13 cellular contexts compared by ENCODE assay signal in genomic region chr10:103663802-103664201, GRCh38.
DNase-seq lines count a peak whose midpoint lies in the region; ATAC-seq, FAIRE-seq and TF ChIP-seq lines count a peak whose summit lies in the region.
"Had no signal": no experiment of that assay in that cellular context is flagged by ENCODE, and none has a peak within 500 bp of the region (broad histone marks: within the 10 kb centered on the region; RNA-seq: fewer than 3 reads in every experiment).

No MANE protein-coding gene starts in this region.

- H2AFZ ChIP-seq in IMR-90 (replicated peaks; ENCODE audit: low read length, poor library complexity) = no peak overlapping the region

- H4K5ac ChIP-seq in IMR-90 (ENCODE audit: low read depth, low read length) = no peak overlapping the region

- ATAC-seq in IMR-90 (ENCODE audit: low read depth) (no peak), HG02588 (IDR thresholded peaks at IDR 0.05; ENCODE audit: unreplicated experiment) (no peak), GM19395 (IDR thresholded peaks at IDR 0.05; ENCODE audit: unreplicated experiment) (no peak)

- peaks cover 29% of the 10 kb centered on the region for H3K4me1 ChIP-seq in IMR-90 (ENCODE audit: control insufficient read depth, insufficient read depth, low read length)
- peaks cover 0 to 2% of the 10 kb centered on the region in 2 donors for H3K4me1 ChIP-seq in small intestine (ENCODE audit: control insufficient read depth in 2 of 2, insufficient read depth in 1 of 2, low read depth in 1 of 2, low read length in 1 of 2)
- peaks cover 10% of the 10 kb centered on the region; the same call in 1 of the 2 replicates for H3K4me1 ChIP-seq in BE2C

- H3K79me1 ChIP-seq in IMR-90 (ENCODE audit: low read depth in 1 of 2, low read length in 2 of 2) = peaks cover 10 to 81% of the 10 kb centered on the region in 2 experiments

- H4K91ac ChIP-seq in IMR-90 (ENCODE audit: insufficient read depth, low read depth, low read length) = no peak overlapping the region

- intact Hi-C loops in IMR-90 (cut with micrococcal nuclease) = no loop called here

- H2BK15ac ChIP-seq in IMR-90 (ENCODE audit: low read depth, low read length) = no peak overlapping the region

- no peak for FAIRE-seq in small intestine (lab: Jason Lieb, UNC)

- H3K27ac ChIP-seq in IMR-90 (ENCODE audit: insufficient read depth, low read length) (no peak overlapping the region), angular gyrus (ENCODE audit: low read depth, low read length) (peak overlapping the region; percentile 79), layer of hippocampus (ENCODE audit: low read depth, low read length) (peak overlapping the region; percentile 90), small intestine (ENCODE audit: low read depth in 1 of 2, low read length in 1 of 2) (no peak overlapping the region)

- CTCF ChIA-PET in IMR-90 (lab: Yijun Ruan, JAX) = no interaction called here

- H3K27me3 ChIP-seq in IMR-90 (ENCODE audit: control insufficient read depth, insufficient read depth, low read length) (no peaks in the 10 kb centered on the region), layer of hippocampus (ENCODE audit: control insufficient read depth, insufficient read depth, low read length) (no peaks in the 10 kb centered on the region), small intestine (ENCODE audit: control insufficient read depth in 2 of 2, insufficient read depth in 2 of 2, low read length in 2 of 2) (no peaks in the 10 kb centered on the region), BE2C (no peaks in the 10 kb centered on the region)

- H2BK120ac ChIP-seq in IMR-90 (ENCODE audit: low read depth, low read length) = no peak overlapping the region

- no peak overlapping the region for H2BK20ac ChIP-seq in IMR-90 (ENCODE audit: low read depth, low read length)

- TF ChIP-seq RAD21 in IMR-90 (IDR thresholded peaks at IDR 0.05; ENCODE audit: low read length) = no peak

- TF ChIP-seq POLR2A in IMR-90 (IDR thresholded peaks at IDR 0.05; ENCODE audit: low read depth, low read length) = 0 out of 2 replicates have a peak, but pooled peaks have one; percentile 11

- no peak overlapping the region for H3K14ac ChIP-seq in IMR-90 (replicated peaks; ENCODE audit: low read depth, low read length)

- dilution Hi-C loops in IMR-90 (cut with HindIII; ENCODE audit: low sequenced_read_pairs, unreplicated experiment) = no loop called here

- H3K23ac ChIP-seq in IMR-90 (ENCODE audit: low read depth, low read length) = no peak overlapping the region; the same call in 1 of the 2 replicates

- H4K20me1 ChIP-seq in IMR-90 (ENCODE audit: insufficient read depth, low read length) = peaks cover 21% of the 10 kb centered on the region

- no peak overlapping the region for H2BK5ac ChIP-seq in IMR-90 (ENCODE audit: low read depth, low read length, poor library complexity, severe bottlenecking)

- H3K4me2 ChIP-seq in IMR-90 (ENCODE audit: low read depth, low read length) = no peak overlapping the region

- no peak overlapping the region for H2AK9ac ChIP-seq in IMR-90 (replicated peaks; ENCODE audit: low read depth, low read length, poor library complexity)

- H3K4ac ChIP-seq in IMR-90 (ENCODE audit: low read depth, low read length) = no peak overlapping the region

- in situ Hi-C loops in IMR-90 (cut with MboI; ENCODE audit: low sequenced_read_pairs) = no loop called here

- no peak overlapping the region for H3K56ac ChIP-seq in IMR-90 (ENCODE audit: extremely low read depth, insufficient read depth, low read length)

- TF ChIP-seq CTCF in IMR-90 (conservative IDR thresholded peaks at IDR 0.05; ENCODE audit: low read depth, low read length) (no peak), BE2C (IDR thresholded peaks at IDR 0.05; ENCODE audit: low read depth, low read length) (no peak)

- H3K18ac ChIP-seq in IMR-90 (ENCODE audit: low read depth, low read length) = no peak overlapping the region

- no TSS peak for BruUV-seq in IMR-90 (replicated peaks; lab: Mats Ljungman, UMichigan)

- H3K9ac ChIP-seq in IMR-90 (ENCODE audit: low read depth, low read length) = no peak overlapping the region

- POLR2A ChIA-PET in IMR-90 (lab: Charles Lee; ENCODE audit: unreplicated experiment) = no interaction called here

- peaks cover 25% of the 10 kb centered on the region for H3K9me1 ChIP-seq in IMR-90 (ENCODE audit: insufficient read depth, low read length)

- no peak overlapping the region for H2AK5ac ChIP-seq in IMR-90 (ENCODE audit: low read depth, low read length)

- 64% methylated on average over 9 of the region's 13 CpGs; no CpG with 5 or more reads in 1 of the 2 experiments for WGBS in IMR-90 (ENCODE audit: extremely low coverage in 2 of 2, insufficient read length in 1 of 2), 2 experiments
- WGBS in small intestine, 3 donors = 20 to 51% (median 35%) methylated on average over 13 of the region's 13 CpGs

- H3K9me3 ChIP-seq in IMR-90 (ENCODE audit: control insufficient read depth, insufficient read depth, low read length) (no peaks in the 10 kb centered on the region), small intestine (ENCODE audit: control insufficient read depth, low read depth) (no peaks in the 10 kb centered on the region), BE2C (no peaks in the 10 kb centered on the region)

- peaks cover 12% of the 10 kb centered on the region; the same call in 1 of the 2 replicates for H3K36me3 ChIP-seq in IMR-90 (ENCODE audit: control insufficient read depth, insufficient read depth, low read length)
- H3K36me3 ChIP-seq in small intestine (ENCODE audit: control insufficient read depth in 2 of 2, insufficient read depth in 2 of 2, low read length in 2 of 2) = no peaks in the 10 kb centered on the region
- no peaks in the 10 kb centered on the region; the same call in 1 of the 2 replicates for H3K36me3 ChIP-seq in BE2C

- DNase-seq in IMR-90 = no peak
- DNase-seq in small intestine = peak; percentile 43
- no peak for DNase-seq in BE2C
- no peak for DNase-seq in T-helper 1 cell
- DNase-seq: activated T-cell treated with anti-CD3 and anti-CD28 coated beads, Interleukin-2, amount 50 U/mL, for 48 hours; DMS53; GOT3; NCI-H526 treated with DMSO at 0.1 percent for 48 hours; trophoblast cell had no signal

- H3K4me3 ChIP-seq in IMR-90 (ENCODE audit: insufficient read depth, low read depth, low read length) (no peak overlapping the region), small intestine (ENCODE audit: low read depth in 1 of 2, low read length in 2 of 2) (no peak overlapping the region), BE2C (ENCODE audit: low read depth, low read length) (no peak overlapping the region)

- H4K8ac ChIP-seq in IMR-90 (ENCODE audit: low read depth in 2 of 2, low read length in 2 of 2) = no peak overlapping the region

TF ChIP-seq in IMR-90, 13 proteins besides CTCF, POLR2A, EP300 and RAD21:
- TF ChIP-seq FOS (IDR thresholded peaks at IDR 0.05; ENCODE audit: low read depth, low read length) = no peak
- no peak for TF ChIP-seq MAZ (IDR thresholded peaks at IDR 0.05; ENCODE audit: borderline replicate concordance, low read depth, low read length)
- no peak for TF ChIP-seq CEBPB (IDR thresholded peaks at IDR 0.05; ENCODE audit: low read depth, low read length)
- TF ChIP-seq CHD1 (IDR thresholded peaks at IDR 0.05; ENCODE audit: low read depth, low read length) = no peak
- TF ChIP-seq BHLHE40 (IDR thresholded peaks at IDR 0.05; ENCODE audit: low read depth, low read length) = no peak
- no peak for TF ChIP-seq ELK1 (IDR thresholded peaks at IDR 0.05; ENCODE audit: borderline replicate concordance, low read depth, low read length)
- TF ChIP-seq SMC3 (IDR thresholded peaks at IDR 0.05; ENCODE audit: low read depth, low read length) = no peak
- no peak for TF ChIP-seq MAFK (IDR thresholded peaks at IDR 0.05; ENCODE audit: low read depth, low read length)
- no peak for TF ChIP-seq NFE2L2 (IDR thresholded peaks at IDR 0.05; ENCODE audit: low read depth, low read length)
- TF ChIP-seq RFX5 (IDR thresholded peaks at IDR 0.05; ENCODE audit: low read depth, low read length) = no peak

Comparison
In these comparisons a context has a peak if more than half of its experiments do, and no peak if none do; other contexts are left out.
1. H3K27ac ChIP-seq: peak in angular gyrus (single experiment) and layer of hippocampus (single experiment); none in IMR-90 (single experiment) and small intestine (0 of 2).